In the genomic region with DNA sequence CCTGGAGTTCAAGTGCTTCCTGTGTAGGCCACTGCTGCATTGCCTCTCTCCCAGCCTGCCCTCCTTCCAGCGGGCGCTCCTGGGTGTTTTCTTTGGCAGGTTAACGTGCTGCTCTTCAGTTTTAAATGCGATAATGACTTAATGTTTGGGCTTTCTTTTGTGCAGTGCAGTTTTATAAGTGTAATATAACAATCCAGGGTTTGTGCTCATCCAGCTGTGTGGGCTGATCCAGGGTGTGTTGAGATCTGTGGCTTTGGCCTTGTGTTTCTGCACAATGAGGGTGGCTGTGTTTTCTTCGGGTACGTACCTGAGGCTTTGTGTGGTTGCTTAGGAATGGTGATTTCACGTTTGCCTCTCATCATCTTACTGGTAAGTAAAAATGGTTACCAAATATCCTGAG, we compare ENCODE assay signal across 12 cellular contexts. TPM values are rescaled to one million over a fixed set of nuclear protein-coding genes. Genes with fewer than 3 reads are reported as not detected.
"Had no signal": no experiment of that assay in that cellular context is flagged by ENCODE, and none has a peak within 500 bp of the region (broad histone marks: within the 10 kb centered on the region; RNA-seq: fewer than 3 reads in every experiment).

No MANE protein-coding gene starts in this region.

- H3K36me3 ChIP-seq: gastrocnemius medialis, pancreas, thoracic aorta had no signal

- DNase-seq: activated B cell treated with CpG ODN at 0.5 μM for 24 hours; activated CD4-positive, alpha-beta T cell treated with anti-CD3 and anti-CD28 coated beads, Interleukin-2, amount 10 ng/mL, durations not matched to agents 7 days and 5 days; amniotic stem cell; dorsolateral prefrontal cortex; gastrocnemius medialis; left ventricle myocardium superior; pancreas; stimulated activated CD4-positive, alpha-beta T cell treated with anti-CD3 and anti-CD28 coated beads, Interleukin-4, amount 100 ng/mL, for 4 hours; stimulated activated naive CD8-positive, alpha-beta T cell treated with anti-CD3 and anti-CD28 coated beads, Interleukin-15, amount 100 ng/mL, for 72 hours; T-helper 2 cell had no signal

- H3K4me3 ChIP-seq: dorsolateral prefrontal cortex, gastrocnemius medialis, pancreas, thoracic aorta had no signal

- H3K27ac ChIP-seq: dorsolateral prefrontal cortex, gastrocnemius medialis, pancreas, thoracic aorta had no signal

- ATAC-seq: gastrocnemius medialis; left ventricle myocardium superior; pancreas; stimulated activated naive CD8-positive, alpha-beta T cell treated with anti-CD3 and anti-CD28 coated beads, Interleukin-15, amount 100 ng/mL, for 72 hours had no signal

- H3K27me3 ChIP-seq: dorsolateral prefrontal cortex, gastrocnemius medialis, pancreas had no signal

- H3K4me1 Mint-ChIP-seq: activated B cell treated with CpG ODN at 0.5 μM for 24 hours had no signal

- H3K4me1 ChIP-seq: pancreas had no signal

- H3K4me3 Mint-ChIP-seq: activated B cell treated with CpG ODN at 0.5 μM for 24 hours; activated CD4-positive, alpha-beta T cell treated with anti-CD3 and anti-CD28 coated beads, Interleukin-2, amount 10 ng/mL, durations not matched to agents 7 days and 5 days; activated naive CD4-positive, alpha-beta T cell treated with anti-CD3 and anti-CD28 coated beads, Interleukin-2, amount 50 U/mL, for 24 hours; stimulated activated naive CD8-positive, alpha-beta T cell treated with anti-CD3 and anti-CD28 coated beads, Interleukin-15, amount 100 ng/mL, for 72 hours had no signal

- H3K9me3 Mint-ChIP-seq: activated B cell treated with CpG ODN at 0.5 μM for 24 hours; activated CD4-positive, alpha-beta T cell treated with anti-CD3 and anti-CD28 coated beads, Interleukin-2, amount 10 ng/mL, durations not matched to agents 7 days and 5 days had no signal

- H3K27me3 Mint-ChIP-seq: activated CD4-positive, alpha-beta T cell treated with anti-CD3 and anti-CD28 coated beads, Interleukin-2, amount 10 ng/mL, durations not matched to agents 7 days and 5 days; activated naive CD4-positive, alpha-beta T cell treated with anti-CD3 and anti-CD28 coated beads, Interleukin-2, amount 50 U/mL, for 24 hours; stimulated activated naive CD8-positive, alpha-beta T cell treated with anti-CD3 and anti-CD28 coated beads, Interleukin-15, amount 100 ng/mL, for 72 hours had no signal

- H3K9me3 ChIP-seq: gastrocnemius medialis, pancreas, thoracic aorta had no signal

RNA-seq across cellular contexts. Expression of a gene that starts 50.6 kb away (rescaled TPM):
- total RNA-seq: activated B cell treated with CpG ODN at 0.5 μM for 24 hours had no signal
